14 cellular contexts compared by ENCODE assay signal in the genomic region with DNA sequence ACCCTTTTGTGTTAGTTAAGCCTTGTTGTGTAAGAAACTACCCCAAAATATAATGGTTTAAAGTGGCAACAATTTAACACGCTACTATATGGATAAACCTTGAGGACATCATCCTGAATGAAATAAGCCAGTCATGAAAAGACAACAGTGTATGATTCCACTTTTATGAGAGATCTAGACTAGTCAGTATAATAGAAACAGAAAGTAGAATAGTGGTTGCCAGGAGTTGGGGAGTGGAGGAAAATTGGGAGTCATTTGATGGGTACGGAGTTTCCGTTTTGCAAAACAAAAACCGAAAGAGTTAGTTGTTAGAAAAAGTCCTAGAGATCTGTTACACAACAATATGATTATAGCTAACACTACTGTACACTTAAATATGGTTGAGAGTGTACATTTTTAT. TPM values are rescaled to one million over a fixed set of nuclear protein-coding genes. Genes with fewer than 3 reads are reported as not detected.
DNase-seq lines count a peak whose midpoint lies in the region; ATAC-seq and TF ChIP-seq lines count a peak whose summit lies in the region.
"Had no signal": no experiment of that assay in that cellular context is flagged by ENCODE, and none has a peak within 500 bp of the region (broad histone marks: within the 10 kb centered on the region; RNA-seq: fewer than 3 reads in every experiment).

No MANE protein-coding gene starts in this region.

- no peaks in the 10 kb centered on the region for H3K9me3 ChIP-seq in CD4-positive, alpha-beta T cell (ENCODE audit: control insufficient read depth, low read length)
- H3K9me3 ChIP-seq in PC-3 (ENCODE audit: low read length) (no peaks in the 10 kb centered on the region), heart right ventricle (peaks cover 0 to 8% (median 0%) of the 10 kb centered on the region in 11 donors)

- H3K27me3 Mint-ChIP-seq in CD4-positive, alpha-beta T cell: peaks cover 28% of the 10 kb centered on the region

- H3K9me3 Mint-ChIP-seq in CD4-positive, alpha-beta T cell: no peaks in the 10 kb centered on the region

- peak overlapping the region; percentile 9 for H3K4me3 Mint-ChIP-seq in CD4-positive, alpha-beta T cell
- H3K4me3 Mint-ChIP-seq: brain had no signal

- intact Hi-C loops in CD4-positive, alpha-beta T cell (cut with DNase I, micrococcal nuclease): loop anchor here in 1 of 2 experiments (5.0 kb wide), 1 partner anchor 42 kb away; no protein-coding TSS in a partner anchor
- intact Hi-C loops in PC-3 (cut with micrococcal nuclease) (no loop called here), heart right ventricle (cut with DNase I) (no loop called here), posterior cingulate gyrus (cut with DNase I) (no loop called here)

- H3K36me3 Mint-ChIP-seq in CD4-positive, alpha-beta T cell (ENCODE audit: low read depth): no peaks in the 10 kb centered on the region
- H3K36me3 Mint-ChIP-seq: brain had no signal

- H3K27me3 ChIP-seq in CD4-positive, alpha-beta T cell (ENCODE audit: control insufficient read depth, insufficient read depth, low read length): peaks cover 20% of the 10 kb centered on the region
- H3K27me3 ChIP-seq in PC-3 (ENCODE audit: low read length): no peaks in the 10 kb centered on the region
- peaks cover 0 to 41% (median 30%) of the 10 kb centered on the region in 7 donors for H3K27me3 ChIP-seq in heart right ventricle

- CTCF ChIA-PET in CD4-positive, alpha-beta T cell (lab: Charles Lee): interaction anchor here (1.0 to 1.5 kb wide), 3 partner anchors 16 to 46 kb away, joined by 3 to 4 read pairs (median 4); no protein-coding TSS in a partner anchor
- CTCF ChIA-PET in PC-3 (lab: Charles Lee): no interaction called here

- H4K20me1 ChIP-seq in PC-3 (ENCODE audit: low read length): no peaks in the 10 kb centered on the region

- peak overlapping the region; percentile 17; the same call in 1 of the 2 replicates for H3K4me2 ChIP-seq in PC-3 (ENCODE audit: low read length)

- ATAC-seq in CD4-positive, alpha-beta T cell (ENCODE audit: poor library complexity): no peak
- ATAC-seq in PC-3: no peak
- peak in 6 of 8 donors; percentile 26 to 69 (median 38) for ATAC-seq in heart right ventricle
- ATAC-seq in GM21423 (IDR thresholded peaks at IDR 0.05; ENCODE audit: unreplicated experiment): no peak
- ATAC-seq: HepG2 had no signal

- H3K9me2 ChIP-seq in PC-3 (replicated peaks; ENCODE audit: low read length): no peaks in the 10 kb centered on the region

- no peak overlapping the region for H3K9ac ChIP-seq in PC-3 (ENCODE audit: low read length)

- no peak for DNase-seq in CD4-positive, alpha-beta T cell
- peak; percentile 25 for DNase-seq in GM20000 (ENCODE audit: low spot score)
- no peak for DNase-seq in PC-3
- DNase-seq in heart right ventricle: no peak
- DNase-seq in HPDE6-E6E7 (ENCODE audit: extremely low spot score): no peak
- no peak for DNase-seq in activated effector memory CD4-positive, alpha-beta T cell treated with Interleukin-2 at 50 U/mL for 16 hours
- no peak for DNase-seq in posterior cingulate gyrus
- DNase-seq: NCI-H2171, SHP77 had no signal

- BruUV-seq in PC-3 (replicated peaks; lab: Mats Ljungman, UMichigan): no TSS peak

- WGBS in heart right ventricle, 2 donors: 80 to 84% methylated on average over 4 of the region's 4 CpGs

- no peak for TF ChIP-seq CTCF in CD4-positive, alpha-beta T cell (IDR thresholded peaks at IDR 0.05)
- TF ChIP-seq CTCF in GM20000 (IDR thresholded peaks at IDR 0.05; ENCODE audit: extremely low read depth, missing control alignments) (no peak), PC-3 (conservative IDR thresholded peaks at IDR 0.05; ENCODE audit: low read depth, low read length) (no peak), heart right ventricle (IDR thresholded peaks at IDR 0.05) (no peak)

- H3K4me1 ChIP-seq in PC-3 (ENCODE audit: insufficient read depth, low read length): peaks cover 22% of the 10 kb centered on the region
- peaks cover 0 to 16% (median 7%) of the 10 kb centered on the region in 9 donors for H3K4me1 ChIP-seq in heart right ventricle

- POLR2A ChIA-PET in CD4-positive, alpha-beta T cell (lab: Charles Lee): no interaction called here
- POLR2A ChIA-PET in PC-3 (lab: Charles Lee; ENCODE audit: unreplicated experiment): no interaction called here

- H3K4me1 Mint-ChIP-seq in CD4-positive, alpha-beta T cell (ENCODE audit: low read depth): peaks cover 16% of the 10 kb centered on the region

- no peak overlapping the region for H3K27ac Mint-ChIP-seq in CD4-positive, alpha-beta T cell

- H3K79me2 ChIP-seq in PC-3 (ENCODE audit: low read length): no peaks in the 10 kb centered on the region

- H3K4me3 ChIP-seq in PC-3 (ENCODE audit: low read length) (no peak overlapping the region), heart right ventricle (peak overlapping the region in 2 of 10 donors; percentile 0 to 9)
- H3K4me3 ChIP-seq: esophagus muscularis mucosa had no signal

- H2AFZ ChIP-seq in PC-3 (ENCODE audit: low read length): no peak overlapping the region

- no peak overlapping the region for H3K27ac ChIP-seq in CD4-positive, alpha-beta T cell (ENCODE audit: low read depth, low read length)
- H3K27ac ChIP-seq in PC-3 (ENCODE audit: low read length) (no peak overlapping the region), heart right ventricle (peak overlapping the region in 7 of 10 donors; percentile 8 to 35 (median 21))
- H3K27ac ChIP-seq: esophagus muscularis mucosa had no signal

- H3F3A ChIP-seq in PC-3 (ENCODE audit: low read length, unreplicated experiment): peaks cover 11% of the 10 kb centered on the region

- no peaks in the 10 kb centered on the region for H3K36me3 ChIP-seq in PC-3 (ENCODE audit: low read depth, low read length)
- no peaks in the 10 kb centered on the region for H3K36me3 ChIP-seq in heart right ventricle
- H3K36me3 ChIP-seq: esophagus muscularis mucosa had no signal

RNA-seq across cellular contexts. Expression of gene CHIA, which starts 16.0 kb away (rescaled TPM):
- not detected for total RNA-seq in CD4-positive, alpha-beta T cell
- total RNA-seq in PC-3 (2014; rRNA removed) (not detected in 2 replicates), heart right ventricle (not detected)
- under 1 TPM in 1 of 2 donors, not detected in 1; 0.30 TPM for polyA plus RNA-seq in heart right ventricle
- total RNA-seq: esophagus muscularis mucosa, HepG2, kidney epithelial cell had no signal
- polyA plus RNA-seq: HepG2 had no signal

RNA-seq across cellular contexts. Expression of gene CHI3L2, which starts 47.1 kb away (rescaled TPM):
- total RNA-seq in CD4-positive, alpha-beta T cell: 10 to 100 TPM; 13.9 to 15.7 TPM
- 0.55 TPM in 1 of 2 replicates, not detected in the other for total RNA-seq in PC-3 (2014; rRNA removed)
- 1 to 10 TPM in 8 of 10 donors, under 1 TPM in 1, not detected in 1; 0.78 to 5.6 (median 2.1) TPM for total RNA-seq in heart right ventricle
- 1 to 10 TPM; 3.4 to 9.4 TPM for polyA plus RNA-seq in heart right ventricle

Comparison
In these comparisons a context has a peak if more than half of its experiments do, and no peak if none do; other contexts are left out.
1. ATAC-seq: peak in heart right ventricle (6 of 8); none in CD4-positive, alpha-beta T cell (single experiment), PC-3 (single experiment) and GM21423 (single experiment).
2. H3K27ac ChIP-seq: peak in heart right ventricle (7 of 10); none in CD4-positive, alpha-beta T cell (single experiment) and PC-3 (single experiment).